8 cellular contexts compared by ENCODE assay signal in genomic region chr17:32349503-32349853, GRCh38. TPM values are rescaled to one million over a fixed set of nuclear protein-coding genes. Genes with fewer than 3 reads are reported as not detected.
DNase-seq lines count a peak whose midpoint lies in the region; ATAC-seq and TF ChIP-seq lines count a peak whose summit lies in the region.

No MANE protein-coding gene starts in this region.

- peaks cover 7% of the 10 kb centered on the region for H3K4me1 ChIP-seq in prostate gland (replicated peaks)

- no peaks in the 10 kb centered on the region for H3K9me3 ChIP-seq in prostate gland

- peak overlapping the region; percentile 89 to 99 for H3K27ac ChIP-seq in prostate gland

- no peak for TF ChIP-seq CTCF in CD14-positive monocyte (IDR thresholded peaks at IDR 0.05)
- TF ChIP-seq CTCF in prostate gland (IDR thresholded peaks at IDR 0.05): no peak

- H3K36me3 ChIP-seq in prostate gland: no peaks in the 10 kb centered on the region

- H3K9me3 Mint-ChIP-seq in CD14-positive monocyte: peaks cover 0 to 3% (median 0%) of the 10 kb centered on the region in 7 donors
- H3K9me3 Mint-ChIP-seq in activated T-helper 17 cell treated with anti-CD3 and anti-CD28 coated beads, Interleukin-2, amount 50 U/mL, for 72 hours: no peaks in the 10 kb centered on the region

- ATAC-seq in HG02885 (IDR thresholded peaks at IDR 0.05; ENCODE audit: poor library complexity, unreplicated experiment) (peak; percentile 15), GM19395 (IDR thresholded peaks at IDR 0.05; ENCODE audit: unreplicated experiment) (no peak), GM21447 (IDR thresholded peaks at IDR 0.05; ENCODE audit: unreplicated experiment) (no peak)
- no peak for ATAC-seq in activated T-helper 17 cell treated with anti-CD3 and anti-CD28 coated beads, Interleukin-2, amount 50 U/mL, for 72 hours (replicated peaks)

- peak overlapping the region; percentile 55 to 95 for H3K4me3 ChIP-seq in prostate gland

- peaks cover 15 to 27% of the 10 kb centered on the region in 2 donors for H3K36me3 Mint-ChIP-seq in CD14-positive monocyte
- peaks cover 50% of the 10 kb centered on the region for H3K36me3 Mint-ChIP-seq in activated T-helper 17 cell treated with anti-CD3 and anti-CD28 coated beads, Interleukin-2, amount 50 U/mL, for 72 hours (ENCODE audit: low read depth)

- intact Hi-C loops in CD14-positive monocyte (cut with micrococcal nuclease) (no loop called here), head of caudate nucleus (cut with DNase I) (no loop called here), prostate gland (cut with DNase I) (no loop called here)

- no peak for TF ChIP-seq POLR2A in prostate gland (IDR thresholded peaks at IDR 0.05)

- 15% methylated on average over 15 of the region's 15 CpGs for WGBS in prostate gland

- peak overlapping the region; percentile 99 to 100 (median 100) for H3K27ac Mint-ChIP-seq in CD14-positive monocyte
- peak overlapping the region; percentile 99 for H3K27ac Mint-ChIP-seq in activated T-helper 17 cell treated with anti-CD3 and anti-CD28 coated beads, Interleukin-2, amount 50 U/mL, for 72 hours

- peak overlapping the region; percentile 99 to 100 for H3K4me3 Mint-ChIP-seq in CD14-positive monocyte
- peak overlapping the region; percentile 97 for H3K4me3 Mint-ChIP-seq in activated T-helper 17 cell treated with anti-CD3 and anti-CD28 coated beads, Interleukin-2, amount 50 U/mL, for 72 hours

- peaks cover 0 to 5% (median 0%) of the 10 kb centered on the region in 3 donors for H3K27me3 Mint-ChIP-seq in CD14-positive monocyte (ENCODE audit: low read depth in 3 of 3)
- no peaks in the 10 kb centered on the region for H3K27me3 Mint-ChIP-seq in activated T-helper 17 cell treated with anti-CD3 and anti-CD28 coated beads, Interleukin-2, amount 50 U/mL, for 72 hours

- H3K27me3 ChIP-seq in prostate gland (replicated peaks; ENCODE audit: insufficient read depth): no peaks in the 10 kb centered on the region

- H3K4me1 Mint-ChIP-seq in CD14-positive monocyte: peaks cover 25% of the 10 kb centered on the region
- no peaks in the 10 kb centered on the region for H3K4me1 Mint-ChIP-seq in activated T-helper 17 cell treated with anti-CD3 and anti-CD28 coated beads, Interleukin-2, amount 50 U/mL, for 72 hours

- DNase-seq in CD14-positive monocyte (ENCODE audit: low spot score): no peak
- DNase-seq in head of caudate nucleus: peak in 26 of 42 donors; percentile 12 to 61 (median 32)
- peak; percentile 41 for DNase-seq in prostate gland (ENCODE audit: low spot score)
- DNase-seq in D341Med (ENCODE audit: low spot score): no peak

RNA-seq across cellular contexts. Expression of gene ZNF207, which starts 0.5 kb away (rescaled TPM):
- 100 to 1,000 TPM; 138 to 147 TPM for polyA plus RNA-seq in CD14-positive monocyte
- total RNA-seq in activated T-helper 17 cell treated with anti-CD3 and anti-CD28 coated beads, Interleukin-2, amount 50 U/mL, for 72 hours: 100 to 1,000 TPM; 240 to 254 TPM
- 100 to 1,000 TPM in 1 of 2 donors, 10 to 100 TPM in 1; 91.3 to 168 TPM for total RNA-seq in prostate gland

RNA-seq across cellular contexts. Expression of gene C17orf75, which starts 7.5 kb away (rescaled TPM):
- 1 to 10 TPM; 5.0 to 5.7 TPM for polyA plus RNA-seq in CD14-positive monocyte
- total RNA-seq in activated T-helper 17 cell treated with anti-CD3 and anti-CD28 coated beads, Interleukin-2, amount 50 U/mL, for 72 hours: 10 to 100 TPM; 12.1 to 14.8 TPM
- total RNA-seq in prostate gland: 10 to 100 TPM; 15.3 to 16.3 TPM

Comparison
In these comparisons a context has a peak if more than half of its experiments do, and no peak if none do; other contexts are left out.
1. DNase-seq: peak in head of caudate nucleus (26 of 42) and prostate gland (single experiment); none in CD14-positive monocyte (single experiment) and D341Med (single experiment).